ENCODE assay signal across 8 cellular contexts in genomic region chr20:57627972-57628650, GRCh38. TPM values are rescaled to one million over a fixed set of nuclear protein-coding genes. Genes with fewer than 3 reads are reported as not detected.
DNase-seq lines count a peak whose midpoint lies in the region; ATAC-seq and TF ChIP-seq lines count a peak whose summit lies in the region.

No MANE protein-coding gene starts in this region.

- CTCF ChIA-PET in MCF 10A (lab: Yijun Ruan, JAX), result interaction anchor here (0.6 to 5.5 kb wide), 6 partner anchors 10 to 619 kb away, joined by 3 to 19 read pairs (median 4); no protein-coding TSS in a partner anchor

- no peak overlapping the region for H3K4me3 Mint-ChIP-seq in MCF 10A (ENCODE audit: unreplicated experiment)
- H3K4me3 Mint-ChIP-seq in activated T-cell treated with anti-CD3 and anti-CD28 coated beads, Interleukin-2, amount 50 U/mL, for 24 hours, result peak overlapping the region; percentile 77

- H3K27me3 Mint-ChIP-seq in MCF 10A (ENCODE audit: insufficient read depth, unreplicated experiment), result peaks cover 34% of the 10 kb centered on the region
- H3K27me3 Mint-ChIP-seq in activated T-cell treated with anti-CD3 and anti-CD28 coated beads, Interleukin-2, amount 50 U/mL, for 24 hours, result no peaks in the 10 kb centered on the region

- H3K36me3 Mint-ChIP-seq in MCF 10A (ENCODE audit: insufficient read depth, unreplicated experiment), result no peaks in the 10 kb centered on the region
- H3K36me3 Mint-ChIP-seq in activated T-cell treated with anti-CD3 and anti-CD28 coated beads, Interleukin-2, amount 50 U/mL, for 24 hours (ENCODE audit: low read depth), result peaks cover 16% of the 10 kb centered on the region

- H3K4me1 ChIP-seq in breast epithelium, result no peaks in the 10 kb centered on the region
- H3K4me1 ChIP-seq in sigmoid colon, result peaks cover 0 to 21% (median 19%) of the 10 kb centered on the region in 4 donors

- BruUV-seq in MCF 10A (replicated peaks; lab: Mats Ljungman, UMichigan), result no TSS peak

- H3K9me3 ChIP-seq in breast epithelium (peaks cover 0 to 7% of the 10 kb centered on the region in 2 donors), sigmoid colon (no peaks in the 10 kb centered on the region)

- peak overlapping the region in 2 of 3 donors; percentile 7 to 41 for H3K4me3 ChIP-seq in breast epithelium
- no peak overlapping the region for H3K4me3 ChIP-seq in foreskin fibroblast (ENCODE audit: low read depth in 1 of 2, low read length in 2 of 2)
- peak overlapping the region in 2 of 4 donors; percentile 12 to 13 for H3K4me3 ChIP-seq in sigmoid colon

- DNase-seq in breast epithelium (ENCODE audit: low spot score in 2 of 2), result no peak
- DNase-seq in MCF 10A (ENCODE audit: unreplicated experiment), result no peak
- DNase-seq in activated T-cell treated with anti-CD3 and anti-CD28 coated beads, Interleukin-2, amount 50 U/mL, for 24 hours, result peak; percentile 62
- DNase-seq in foreskin fibroblast, result peak; percentile 64 to 74
- no peak for DNase-seq in sigmoid colon
- DNase-seq in LoVo (ENCODE audit: low spot score), result no peak

- H3K27me3 ChIP-seq in breast epithelium (no peaks in the 10 kb centered on the region), sigmoid colon (no peaks in the 10 kb centered on the region)

- no peak for TF ChIP-seq EP300 in sigmoid colon (IDR thresholded peaks at IDR 0.05)

- no peak for ATAC-seq in GM21786 (IDR thresholded peaks at IDR 0.05; ENCODE audit: unreplicated experiment)
- no peak for ATAC-seq in HG02763 (IDR thresholded peaks at IDR 0.05; ENCODE audit: unreplicated experiment)

- TF ChIP-seq POLR2A in breast epithelium (IDR thresholded peaks at IDR 0.05) (no peak), sigmoid colon (IDR thresholded peaks at IDR 0.05) (no peak)

- 24 to 73% methylated on average over 10 of the region's 10 CpGs for WGBS in sigmoid colon, 2 donors

- peak overlapping the region; percentile 46 to 78 for H3K27ac ChIP-seq in breast epithelium
- H3K27ac ChIP-seq in sigmoid colon, result peak overlapping the region; percentile 12 to 73 (median 66)

- H3K36me3 ChIP-seq in breast epithelium (no peaks in the 10 kb centered on the region), sigmoid colon (no peaks in the 10 kb centered on the region)

- H3K4me1 Mint-ChIP-seq in MCF 10A (ENCODE audit: insufficient read depth, unreplicated experiment), result no peaks in the 10 kb centered on the region
- H3K4me1 Mint-ChIP-seq in activated T-cell treated with anti-CD3 and anti-CD28 coated beads, Interleukin-2, amount 50 U/mL, for 24 hours (ENCODE audit: low read depth), result peaks cover 47% of the 10 kb centered on the region

- intact Hi-C loops in breast epithelium (cut with DNase I; ENCODE audit: low total_unique reads) (no loop called here), MCF 10A (cut with micrococcal nuclease) (no loop called here), sigmoid colon (cut with DNase I) (no loop called here)

- POLR2A ChIA-PET in MCF 10A (lab: Yijun Ruan, JAX), result no interaction called here

- TF ChIP-seq CTCF in breast epithelium (IDR thresholded peaks at IDR 0.05) (no peak), MCF 10A (IDR thresholded peaks at IDR 0.05; ENCODE audit: unreplicated experiment) (no peak), foreskin fibroblast (IDR thresholded peaks at IDR 0.05; ENCODE audit: low read depth, low read length) (no peak), sigmoid colon (IDR thresholded peaks at IDR 0.05) (no peak)

- peaks cover 9% of the 10 kb centered on the region for H3K9me3 Mint-ChIP-seq in MCF 10A (ENCODE audit: unreplicated experiment)
- H3K9me3 Mint-ChIP-seq in activated T-cell treated with anti-CD3 and anti-CD28 coated beads, Interleukin-2, amount 50 U/mL, for 24 hours, result peaks cover 10% of the 10 kb centered on the region

- no peak overlapping the region for H3K27ac Mint-ChIP-seq in MCF 10A (ENCODE audit: low read depth, unreplicated experiment)
- peak overlapping the region; percentile 96 for H3K27ac Mint-ChIP-seq in activated T-cell treated with anti-CD3 and anti-CD28 coated beads, Interleukin-2, amount 50 U/mL, for 24 hours

RNA-seq across cellular contexts. Expression of gene ZBP1, which starts 7.9 kb away (rescaled TPM):
- total RNA-seq in breast epithelium, result 1 to 10 TPM in 1 of 3 donors, under 1 TPM in 1, not detected in 1; 0.73 to 2.4 TPM
- total RNA-seq in MCF 10A (2022), result not detected in 2 replicates
- total RNA-seq in sigmoid colon, result under 1 TPM in 2 of 4 donors, not detected in 2; 0.36 to 0.49 TPM
- 10 to 100 TPM in 1 of 3 donors, 1 to 10 TPM in 2; 1.2 to 17.2 (median 5.3) TPM for polyA plus RNA-seq in sigmoid colon

Comparison
In these comparisons a context has a peak if more than half of its experiments do, and no peak if none do; other contexts are left out.
1. DNase-seq: peak in activated T-cell treated with anti-CD3 and anti-CD28 coated beads, Interleukin-2, amount 50 U/mL, for 24 hours (single experiment) and foreskin fibroblast (2 of 2); none in breast epithelium (0 of 2), MCF 10A (single experiment), sigmoid colon (single experiment) and LoVo (single experiment).
2. H3K4me3 ChIP-seq: peak in breast epithelium (2 of 3); none in foreskin fibroblast (0 of 2).